Comparison of ENCODE assay signal across 23 cellular contexts in genomic region chr2:164155558-164155957, GRCh38.
DNase-seq lines count a peak whose midpoint lies in the region; ATAC-seq and TF ChIP-seq lines count a peak whose summit lies in the region.
"Had no signal": no experiment of that assay in that cellular context is flagged by ENCODE, and none has a peak within 500 bp of the region (broad histone marks: within the 10 kb centered on the region; RNA-seq: fewer than 3 reads in every experiment).

No MANE protein-coding gene starts in this region.

- H3K9me3 Mint-ChIP-seq in endodermal cell = peaks cover 4% of the 10 kb centered on the region

- H3K4me1 ChIP-seq in RWPE2 (ENCODE audit: insufficient read depth, poor library complexity, severe bottlenecking) (peaks cover 9% of the 10 kb centered on the region), endodermal cell (ENCODE audit: control insufficient read depth, insufficient read depth, low read length) (no peaks in the 10 kb centered on the region)
- H3K4me1 ChIP-seq: BE2C, BLaER1 had no signal

- no peaks in the 10 kb centered on the region for H3K4me1 Mint-ChIP-seq in endodermal cell
- H3K4me1 Mint-ChIP-seq: CD14-positive monocyte; CD4-positive, alpha-beta memory T cell; CD4-positive, CD25-positive, alpha-beta regulatory T cell; CD8-positive, alpha-beta memory T cell had no signal

- H3K27ac ChIP-seq in RWPE2 (ENCODE audit: poor library complexity, severe bottlenecking) (peak overlapping the region; percentile 12), endodermal cell (ENCODE audit: low read depth, low read length) (no peak overlapping the region)
- H3K27ac ChIP-seq: BLaER1 had no signal

- H3K27me3 ChIP-seq in RWPE2 (ENCODE audit: insufficient read depth, poor library complexity, severe bottlenecking) (no peaks in the 10 kb centered on the region), endodermal cell (ENCODE audit: control insufficient read depth, insufficient read depth, low read length, poor library complexity, severe bottlenecking) (no peaks in the 10 kb centered on the region)
- H3K27me3 ChIP-seq: BE2C, BLaER1 had no signal

- no peak overlapping the region for H3K27ac Mint-ChIP-seq in endodermal cell
- H3K27ac Mint-ChIP-seq: CD14-positive monocyte; CD4-positive, alpha-beta memory T cell; CD4-positive, CD25-positive, alpha-beta regulatory T cell; CD8-positive, alpha-beta memory T cell had no signal

- H3K9me3 ChIP-seq in RWPE2 (ENCODE audit: severe bottlenecking) (no peaks in the 10 kb centered on the region), endodermal cell (ENCODE audit: control insufficient read depth, low read length) (no peaks in the 10 kb centered on the region)
- H3K9me3 ChIP-seq: BE2C, BLaER1 had no signal

- no peak overlapping the region for H3K4me3 Mint-ChIP-seq in endodermal cell
- H3K4me3 Mint-ChIP-seq: CD14-positive monocyte; CD4-positive, alpha-beta memory T cell; CD4-positive, CD25-positive, alpha-beta regulatory T cell had no signal

- H3K36me3 ChIP-seq in RWPE2 (ENCODE audit: low read depth) (no peaks in the 10 kb centered on the region), endodermal cell (ENCODE audit: control insufficient read depth, insufficient read depth, low read length) (no peaks in the 10 kb centered on the region)
- H3K36me3 ChIP-seq: BE2C, BLaER1 had no signal

- H3K9ac ChIP-seq in endodermal cell (ENCODE audit: extremely low read depth, low read length, poor library complexity, severe bottlenecking) = no peak overlapping the region
- H3K9ac ChIP-seq: BLaER1 had no signal

- H3K27me3 Mint-ChIP-seq in endodermal cell (ENCODE audit: insufficient read depth) = no peaks in the 10 kb centered on the region
- H3K27me3 Mint-ChIP-seq: CD4-positive, alpha-beta memory T cell; CD4-positive, CD25-positive, alpha-beta regulatory T cell; CD8-positive, alpha-beta memory T cell had no signal

- DNase-seq in RWPE2 (ENCODE audit: low spot score) (no peak), epithelial cell of esophagus (ENCODE audit: low read depth) (peak; percentile 23), omental fat pad (ENCODE audit: low spot score) (no peak), endodermal cell (no peak)
- DNase-seq: 8988T; ACHN; BE2C; C1 segment of cervical spinal cord; CD4-positive, alpha-beta memory T cell; CD4-positive, CD25-positive, alpha-beta regulatory T cell; CD8-positive, alpha-beta memory T cell; COR-L47; DMS 273 treated with DMSO at 0.1 percent for 48 hours; DMS153; DMS53; DMS79; DND-41; EL; GDM1 had no signal

- TF ChIP-seq CTCF in RWPE2 (IDR thresholded peaks at IDR 0.05; ENCODE audit: poor library complexity, severe bottlenecking) = no peak
- TF ChIP-seq CTCF in epithelial cell of esophagus (IDR thresholded peaks at IDR 0.05; ENCODE audit: insufficient read depth, low read depth, low read length, missing control alignments) = no peak
- no peak for TF ChIP-seq CTCF in omental fat pad (IDR thresholded peaks at IDR 0.05)
- TF ChIP-seq CTCF in endodermal cell (conservative IDR thresholded peaks at IDR 0.05) = no peak

- H3K4me3 ChIP-seq in RWPE2 (ENCODE audit: severe bottlenecking) (no peak overlapping the region), epithelial cell of esophagus (ENCODE audit: low read length) (no peak overlapping the region), endodermal cell (ENCODE audit: low read length) (no peak overlapping the region)
- H3K4me3 ChIP-seq: BLaER1, GM12878 had no signal

- H3K36me3 Mint-ChIP-seq in endodermal cell (ENCODE audit: low read depth) = no peaks in the 10 kb centered on the region
- H3K36me3 Mint-ChIP-seq: CD14-positive monocyte; CD4-positive, alpha-beta memory T cell; CD4-positive, CD25-positive, alpha-beta regulatory T cell; CD8-positive, alpha-beta memory T cell had no signal

- ATAC-seq in RWPE2 (ENCODE audit: low read depth) = peak; percentile 76
- ATAC-seq in omental fat pad (ENCODE audit: low FRiP score) = peak; percentile 37
- no peak for ATAC-seq in HG02588 (IDR thresholded peaks at IDR 0.05; ENCODE audit: unreplicated experiment)
- ATAC-seq: GM12878 had no signal
